Comparison of ENCODE assay signal across 8 cellular contexts in the genomic region with DNA sequence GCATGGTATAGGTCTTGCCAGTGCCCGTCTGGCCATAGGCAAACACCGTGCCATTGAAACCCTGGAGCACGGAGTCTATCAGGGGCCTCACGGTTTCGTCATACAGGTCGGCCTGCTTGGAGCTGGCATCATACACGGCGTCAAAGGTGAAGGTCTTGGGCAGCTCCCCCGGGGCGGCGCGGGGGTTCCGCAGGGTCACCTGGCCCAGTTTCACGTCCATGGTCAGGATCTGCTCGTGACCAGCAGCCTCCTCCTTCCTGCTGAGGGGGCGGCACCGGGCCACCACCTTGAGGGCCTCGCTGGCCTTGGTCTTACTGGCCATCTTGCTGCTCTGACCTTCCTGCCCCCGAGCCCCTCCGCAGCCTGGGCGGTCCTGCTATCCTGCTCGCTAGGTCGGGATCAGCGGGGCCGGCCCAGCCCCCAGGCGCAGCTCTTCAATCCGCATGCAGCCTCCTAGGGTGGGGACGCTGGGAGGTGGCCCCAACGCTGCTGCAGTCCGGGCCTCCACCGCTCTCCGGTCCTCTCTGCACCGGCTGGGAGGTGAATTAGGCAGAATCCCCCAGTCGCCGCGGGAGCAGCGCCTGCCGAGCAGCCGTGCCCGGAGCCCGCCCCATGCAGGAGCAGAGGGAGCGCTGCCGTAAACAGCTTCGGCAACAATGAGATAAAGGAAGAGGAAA. TPM values are rescaled to one million over a fixed set of nuclear protein-coding genes. Genes with fewer than 3 reads are reported as not detected.
DNase-seq lines count a peak whose midpoint lies in the region; ATAC-seq lines count a peak whose summit lies in the region.

No MANE protein-coding gene starts in this region.

- peak overlapping the region; percentile 83 for H3K4me3 Mint-ChIP-seq in activated CD8-positive, alpha-beta memory T cell treated with anti-CD3 and anti-CD28 coated beads, Interleukin-2, amount 10 ng/mL, durations not matched to agents 7 days and 5 days
- H3K4me3 Mint-ChIP-seq in activated T-helper 2 cell treated with anti-CD3 and anti-CD28 coated beads, Interferon-gamma antibody, Interleukin-2, Interleukin-4, amounts not matched to agents 10 μg/mL and 5 μg/mL and 100 μg/mL, durations not matched to agents 14 hours and 24 hours and 36 hours (ENCODE audit: low read depth), result peak overlapping the region; percentile 91

- DNase-seq in activated CD8-positive, alpha-beta memory T cell treated with anti-CD3 and anti-CD28 coated beads, Interleukin-2, amount 10 ng/mL, durations not matched to agents 7 days and 5 days, result peak; percentile 50
- DNase-seq in activated CD8-positive, alpha-beta memory T cell treated with anti-CD3 and anti-CD28 coated beads, Interleukin-2, amount 50 U/mL, for 48 hours, result no peak
- peak; percentile 18 for DNase-seq in activated T-helper 2 cell treated with anti-CD3 and anti-CD28 coated beads, Interferon-gamma antibody, Interleukin-2, Interleukin-4, amounts not matched to agents 10 μg/mL and 5 μg/mL and 100 μg/mL, durations not matched to agents 14 hours and 24 hours and 36 hours (ENCODE audit: low spot score)
- DNase-seq in hepatic stellate cell (ENCODE audit: low spot score), result peak; percentile 34
- DNase-seq in skeletal muscle cell (ENCODE audit: low read depth), result no peak
- no peak for DNase-seq in NCI-H2227 (lab: John Stamatoyannopoulos, UW; ENCODE audit: unreplicated experiment)
- no peak for DNase-seq in NCI-H2196 treated with DMSO at 0.1 percent for 48 hours (lab: John Stamatoyannopoulos, UW; ENCODE audit: unreplicated experiment)

- intact Hi-C loops in activated T-helper 2 cell treated with anti-CD3 and anti-CD28 coated beads, Interferon-gamma antibody, Interleukin-2, Interleukin-4, amounts not matched to agents 10 μg/mL and 5 μg/mL and 100 μg/mL, durations not matched to agents 14 hours and 24 hours and 36 hours (cut with micrococcal nuclease), result loop anchor here (5.0 kb wide), 1 partner anchor 51 kb away; a partner anchor contains a TSS

- H3K9me3 Mint-ChIP-seq in activated CD8-positive, alpha-beta memory T cell treated with anti-CD3 and anti-CD28 coated beads, Interleukin-2, amount 10 ng/mL, durations not matched to agents 7 days and 5 days (ENCODE audit: low read depth), result no peaks in the 10 kb centered on the region
- H3K9me3 Mint-ChIP-seq in activated T-helper 2 cell treated with anti-CD3 and anti-CD28 coated beads, Interferon-gamma antibody, Interleukin-2, Interleukin-4, amounts not matched to agents 10 μg/mL and 5 μg/mL and 100 μg/mL, durations not matched to agents 14 hours and 24 hours and 36 hours, result no peaks in the 10 kb centered on the region

- no peaks in the 10 kb centered on the region for H3K27me3 Mint-ChIP-seq in activated CD8-positive, alpha-beta memory T cell treated with anti-CD3 and anti-CD28 coated beads, Interleukin-2, amount 10 ng/mL, durations not matched to agents 7 days and 5 days
- H3K27me3 Mint-ChIP-seq in activated T-helper 2 cell treated with anti-CD3 and anti-CD28 coated beads, Interferon-gamma antibody, Interleukin-2, Interleukin-4, amounts not matched to agents 10 μg/mL and 5 μg/mL and 100 μg/mL, durations not matched to agents 14 hours and 24 hours and 36 hours (ENCODE audit: low read depth), result no peaks in the 10 kb centered on the region

- ATAC-seq in activated CD8-positive, alpha-beta memory T cell treated with anti-CD3 and anti-CD28 coated beads, Interleukin-2, amount 10 ng/mL, durations not matched to agents 7 days and 5 days, result peak; percentile 32
- ATAC-seq in HG03139 (IDR thresholded peaks at IDR 0.05; ENCODE audit: unreplicated experiment), result peak; percentile 12

- peak overlapping the region; percentile 68 for H3K27ac Mint-ChIP-seq in activated CD8-positive, alpha-beta memory T cell treated with anti-CD3 and anti-CD28 coated beads, Interleukin-2, amount 10 ng/mL, durations not matched to agents 7 days and 5 days
- peak overlapping the region; percentile 58 for H3K27ac Mint-ChIP-seq in activated T-helper 2 cell treated with anti-CD3 and anti-CD28 coated beads, Interferon-gamma antibody, Interleukin-2, Interleukin-4, amounts not matched to agents 10 μg/mL and 5 μg/mL and 100 μg/mL, durations not matched to agents 14 hours and 24 hours and 36 hours

- CTCF ChIA-PET in activated CD8-positive, alpha-beta memory T cell treated with anti-CD3 and anti-CD28 coated beads, Interleukin-2, amount 10 ng/mL, durations not matched to agents 7 days and 5 days (lab: Charles Lee), result interaction anchor here (0.6 to 2.4 kb wide), 7 partner anchors 9 to 771 kb away, joined by 3 to 9 read pairs (median 4); no protein-coding TSS in a partner anchor

- H3K4me1 Mint-ChIP-seq in activated CD8-positive, alpha-beta memory T cell treated with anti-CD3 and anti-CD28 coated beads, Interleukin-2, amount 10 ng/mL, durations not matched to agents 7 days and 5 days, result peaks cover 17% of the 10 kb centered on the region
- peaks cover 24% of the 10 kb centered on the region for H3K4me1 Mint-ChIP-seq in activated T-helper 2 cell treated with anti-CD3 and anti-CD28 coated beads, Interferon-gamma antibody, Interleukin-2, Interleukin-4, amounts not matched to agents 10 μg/mL and 5 μg/mL and 100 μg/mL, durations not matched to agents 14 hours and 24 hours and 36 hours (ENCODE audit: low read depth)

- peak overlapping the region; percentile 75 for H3K4me3 ChIP-seq in skeletal muscle cell (ENCODE audit: low read depth, low read length)

- H3K36me3 Mint-ChIP-seq in activated CD8-positive, alpha-beta memory T cell treated with anti-CD3 and anti-CD28 coated beads, Interleukin-2, amount 10 ng/mL, durations not matched to agents 7 days and 5 days, result no peaks in the 10 kb centered on the region
- H3K36me3 Mint-ChIP-seq in activated T-helper 2 cell treated with anti-CD3 and anti-CD28 coated beads, Interferon-gamma antibody, Interleukin-2, Interleukin-4, amounts not matched to agents 10 μg/mL and 5 μg/mL and 100 μg/mL, durations not matched to agents 14 hours and 24 hours and 36 hours (ENCODE audit: low read depth), result no peaks in the 10 kb centered on the region

RNA-seq across cellular contexts. Expression of a gene that starts 0.6 kb away (rescaled TPM):
- total RNA-seq in activated CD8-positive, alpha-beta memory T cell treated with anti-CD3 and anti-CD28 coated beads, Interleukin-2, amount 10 ng/mL, durations not matched to agents 7 days and 5 days, result 10 to 100 TPM; 12.4 to 15.4 TPM
- 13.4 and 15.2 TPM in 2 replicates for total RNA-seq in activated T-helper 2 cell treated with anti-CD3 and anti-CD28 coated beads, Interferon-gamma antibody, Interleukin-2, Interleukin-4, amounts not matched to agents 10 μg/mL and 5 μg/mL and 100 μg/mL, durations not matched to agents 14 hours and 24 hours and 36 hours

RNA-seq across cellular contexts. Expression of a gene that starts 52.1 kb away (rescaled TPM):
- total RNA-seq in activated CD8-positive, alpha-beta memory T cell treated with anti-CD3 and anti-CD28 coated beads, Interleukin-2, amount 10 ng/mL, durations not matched to agents 7 days and 5 days, result 100 to 1,000 TPM; 121 to 128 TPM
- total RNA-seq in activated T-helper 2 cell treated with anti-CD3 and anti-CD28 coated beads, Interferon-gamma antibody, Interleukin-2, Interleukin-4, amounts not matched to agents 10 μg/mL and 5 μg/mL and 100 μg/mL, durations not matched to agents 14 hours and 24 hours and 36 hours, result 134 and 140 TPM in 2 replicates

Comparison
In these comparisons a context has a peak if more than half of its experiments do, and no peak if none do; other contexts are left out.
1. DNase-seq: peak in activated CD8-positive, alpha-beta memory T cell treated with anti-CD3 and anti-CD28 coated beads, Interleukin-2, amount 10 ng/mL, durations not matched to agents 7 days and 5 days (single experiment), activated T-helper 2 cell treated with anti-CD3 and anti-CD28 coated beads, Interferon-gamma antibody, Interleukin-2, Interleukin-4, amounts not matched to agents 10 μg/mL and 5 μg/mL and 100 μg/mL, durations not matched to agents 14 hours and 24 hours and 36 hours (single experiment) and hepatic stellate cell (single experiment); none in activated CD8-positive, alpha-beta memory T cell treated with anti-CD3 and anti-CD28 coated beads, Interleukin-2, amount 50 U/mL, for 48 hours (single experiment), skeletal muscle cell (single experiment), NCI-H2227 (single experiment) and NCI-H2196 treated with DMSO at 0.1 percent for 48 hours (single experiment).